Comparison of ENCODE assay signal across 29 cellular contexts in the genomic region with DNA sequence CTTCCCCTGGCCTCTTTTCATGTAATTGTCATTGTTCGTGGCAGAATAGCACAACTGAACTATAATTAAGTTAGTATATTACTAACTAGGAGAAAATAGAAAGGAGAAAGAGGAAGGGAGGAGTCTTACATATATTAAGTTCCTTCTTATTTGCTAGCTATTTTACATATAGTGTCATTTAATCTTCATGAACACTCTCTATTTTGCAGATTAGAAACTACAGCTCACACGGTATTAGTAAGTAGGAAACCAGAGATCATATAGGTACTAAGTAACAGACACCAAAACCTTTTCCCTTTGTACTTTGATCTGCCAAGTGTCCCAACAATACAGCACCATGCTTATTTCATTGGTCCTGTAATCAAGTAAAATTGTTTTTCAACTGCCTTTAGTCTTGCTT.
"Had no signal": no experiment of that assay in that cellular context is flagged by ENCODE, and none has a peak within 500 bp of the region (broad histone marks: within the 10 kb centered on the region; RNA-seq: fewer than 3 reads in every experiment).

No MANE protein-coding gene starts in this region.

- H3K9me3 Mint-ChIP-seq: activated CD4-positive, alpha-beta memory T cell treated with anti-CD3 and anti-CD28 coated beads for 36 hours; activated CD4-positive, alpha-beta T cell treated with anti-CD3 and anti-CD28 coated beads, Interleukin-2, amount 10 ng/mL, durations not matched to agents 24 days and 14 days; naive thymus-derived CD8-positive, alpha-beta T cell had no signal

- ATAC-seq: gastrocnemius medialis; left lung; lower lobe of right lung; naive thymus-derived CD8-positive, alpha-beta T cell; sciatic nerve had no signal

- H3K36me3 ChIP-seq: brain microvascular endothelial cell, gastrocnemius medialis, left lung, lower lobe of right lung, stomach, thyroid gland, upper lobe of left lung, vagina, WERI-Rb-1 had no signal

- H3K36me3 Mint-ChIP-seq: activated CD4-positive, alpha-beta memory T cell treated with anti-CD3 and anti-CD28 coated beads for 36 hours; naive thymus-derived CD8-positive, alpha-beta T cell had no signal

- H3K4me3 Mint-ChIP-seq: activated CD4-positive, alpha-beta memory T cell treated with anti-CD3 and anti-CD28 coated beads for 36 hours; activated CD4-positive, alpha-beta T cell treated with anti-CD3 and anti-CD28 coated beads, Interleukin-2, amount 10 ng/mL, durations not matched to agents 24 days and 14 days; naive thymus-derived CD8-positive, alpha-beta T cell had no signal

- H3K4me3 ChIP-seq: coronary artery, dorsolateral prefrontal cortex, gastrocnemius medialis, left lung, lower lobe of right lung, skin epidermis, stomach, thyroid gland, upper lobe of left lung, vagina had no signal

- H3K4me1 ChIP-seq: gastrocnemius medialis, left lung, lower lobe of right lung, thyroid gland, upper lobe of left lung, vagina had no signal

- H3K9me3 ChIP-seq: gastrocnemius medialis, left lung, lower lobe of right lung, stomach, thyroid gland, upper lobe of left lung, vagina had no signal

- H3K27ac ChIP-seq: brain microvascular endothelial cell, coronary artery, dorsolateral prefrontal cortex, gastrocnemius medialis, left lung, lower lobe of right lung, skin epidermis, stomach, thyroid gland, upper lobe of left lung, vagina, WERI-Rb-1 had no signal

- H3K4me1 Mint-ChIP-seq: activated CD4-positive, alpha-beta T cell treated with anti-CD3 and anti-CD28 coated beads, Interleukin-2, amount 10 ng/mL, durations not matched to agents 24 days and 14 days; naive thymus-derived CD8-positive, alpha-beta T cell had no signal

- DNase-seq: activated CD4-positive, alpha-beta memory T cell treated with anti-CD3 and anti-CD28 coated beads for 36 hours; activated CD4-positive, alpha-beta T cell treated with anti-CD3 and anti-CD28 coated beads, Interleukin-2, amount 10 ng/mL, durations not matched to agents 24 days and 14 days; activated CD4-positive, CD25-positive, alpha-beta regulatory T cell treated with anti-CD3 and anti-CD28 coated beads, Interleukin-2, amount 50 U/mL, for 72 hours; activated CD8-positive, alpha-beta memory T cell treated with anti-CD3 and anti-CD28 coated beads, Interleukin-2, amount 50 U/mL, for 4 hours; activated gamma-delta T cell treated with Interleukin-2 at 50 U/mL for 16 hours; activated naive CD4-positive, alpha-beta T cell treated with anti-CD3 and anti-CD28 coated beads, Interleukin-2, amount 50 U/mL, for 16 hours; activated T-cell treated with anti-CD3 and anti-CD28 coated beads, Interleukin-2, amount 50 U/mL, for 1 hour; amniotic stem cell; brain microvascular endothelial cell; dorsolateral prefrontal cortex; effector memory CD4-positive, alpha-beta T cell; gastrocnemius medialis; glutamatergic neuron; left lung; lower lobe of right lung; mesenchymal stem cell; naive thymus-derived CD8-positive, alpha-beta T cell; posterior cingulate gyrus; stimulated activated CD4-positive, alpha-beta T cell treated with anti-CD3 and anti-CD28 coated beads, Interleukin-12 subunit alpha, Interleukin-12 subunit beta, amount 100 ng/mL, for 4 hours; stimulated activated CD4-positive, alpha-beta T cell treated with anti-CD3 and anti-CD28 coated beads, Interleukin-4, amount 100 ng/mL, for 1 hour; stomach; T1000; thyroid gland; upper lobe of left lung; WERI-Rb-1 had no signal

- H3K27me3 ChIP-seq: brain microvascular endothelial cell, gastrocnemius medialis, stomach, thyroid gland, upper lobe of left lung, vagina had no signal

- H3K27ac Mint-ChIP-seq: activated CD4-positive, alpha-beta memory T cell treated with anti-CD3 and anti-CD28 coated beads for 36 hours; activated CD4-positive, alpha-beta T cell treated with anti-CD3 and anti-CD28 coated beads, Interleukin-2, amount 10 ng/mL, durations not matched to agents 24 days and 14 days; naive thymus-derived CD8-positive, alpha-beta T cell had no signal
